ENCODE assay signal across 25 cellular contexts in the genomic region with DNA sequence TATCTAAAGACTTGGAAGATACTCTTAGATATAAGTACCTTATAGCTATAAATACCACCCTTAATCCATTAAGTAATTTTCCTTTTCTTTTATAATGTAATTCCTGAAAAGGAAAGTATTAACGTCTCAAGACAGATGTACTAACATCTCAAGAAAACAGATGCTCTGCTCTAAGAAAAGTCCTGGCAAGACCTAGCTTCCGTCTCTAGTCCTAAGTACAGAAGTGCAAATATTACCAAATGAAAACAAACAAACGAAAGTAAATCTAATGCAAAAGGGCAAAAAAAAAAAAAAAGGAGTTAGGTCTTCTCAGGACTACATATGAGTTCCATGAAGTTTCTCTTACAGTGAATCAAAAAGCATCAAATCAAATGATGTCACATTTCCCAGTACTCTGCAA.
"Had no signal": no experiment of that assay in that cellular context is flagged by ENCODE, and none has a peak within 500 bp of the region (broad histone marks: within the 10 kb centered on the region; RNA-seq: fewer than 3 reads in every experiment).

No MANE protein-coding gene starts in this region.

- DNase-seq: cortex of kidney; dorsolateral prefrontal cortex; effector CD4-positive, alpha-beta T cell; foreskin melanocyte; glutamatergic neuron; heart right ventricle; hippocampal formation; left colon; mesenchymal stem cell; mucosa of descending colon; naive B cell; nucleus accumbens; stimulated activated CD4-positive, alpha-beta T cell treated with anti-CD3 and anti-CD28 coated beads, Interleukin-2, amount 100 ng/mL, for 24 hours; stimulated activated CD4-positive, alpha-beta T cell treated with anti-CD3 and anti-CD28 coated beads, Interleukin-4, amount 100 ng/mL, for 24 hours; stimulated activated naive CD4-positive, alpha-beta T cell treated with Interleukin-2 at 50 U/mL for 16 hours; stomach; thyroid gland; trophoblast cell had no signal

- H3K4me1 Mint-ChIP-seq: naive B cell; stimulated activated effector memory CD8-positive, alpha-beta T cell treated with anti-CD3 and anti-CD28 coated beads, Interleukin-12 subunit alpha, Interleukin-12 subunit beta, amount 100 ng/mL, for 72 hours had no signal

- H3K27me3 ChIP-seq: dorsolateral prefrontal cortex, esophagus muscularis mucosa, heart right ventricle, right atrium auricular region, stomach, thyroid gland had no signal

- H3K9me3 Mint-ChIP-seq: mesothelial cell of epicardium, nephron had no signal

- H3K36me3 Mint-ChIP-seq: mesothelial cell of epicardium; naive B cell; stimulated activated effector memory CD8-positive, alpha-beta T cell treated with anti-CD3 and anti-CD28 coated beads, Interleukin-12 subunit alpha, Interleukin-12 subunit beta, amount 100 ng/mL, for 72 hours had no signal

- H3K27ac ChIP-seq: dorsolateral prefrontal cortex, esophagus muscularis mucosa, prostate gland, right atrium auricular region, stomach, thyroid gland had no signal

- H3K4me3 ChIP-seq: dorsolateral prefrontal cortex, esophagus muscularis mucosa, heart right ventricle, mucosa of descending colon, prostate gland, right atrium auricular region, stomach, thyroid gland had no signal

- H3K4me1 ChIP-seq: prostate gland had no signal

- H3K9me3 ChIP-seq: esophagus muscularis mucosa, heart right ventricle, mucosa of descending colon, prostate gland, right atrium auricular region, stomach, thyroid gland had no signal

- H3K4me3 Mint-ChIP-seq: mesothelial cell of epicardium; naive B cell; nephron; stimulated activated effector memory CD8-positive, alpha-beta T cell treated with anti-CD3 and anti-CD28 coated beads, Interleukin-12 subunit alpha, Interleukin-12 subunit beta, amount 100 ng/mL, for 72 hours had no signal

- ATAC-seq: left colon; mucosa of descending colon; sciatic nerve; stimulated activated effector memory CD8-positive, alpha-beta T cell treated with anti-CD3 and anti-CD28 coated beads, Interleukin-12 subunit alpha, Interleukin-12 subunit beta, amount 100 ng/mL, for 72 hours had no signal

- H3K36me3 ChIP-seq: esophagus muscularis mucosa, heart right ventricle, prostate gland, right atrium auricular region, stomach, thyroid gland had no signal

- H3K27ac Mint-ChIP-seq: mesothelial cell of epicardium; naive B cell; nephron; stimulated activated effector memory CD8-positive, alpha-beta T cell treated with anti-CD3 and anti-CD28 coated beads, Interleukin-12 subunit alpha, Interleukin-12 subunit beta, amount 100 ng/mL, for 72 hours had no signal
